19 cellular contexts compared by ENCODE assay signal in the genomic region with DNA sequence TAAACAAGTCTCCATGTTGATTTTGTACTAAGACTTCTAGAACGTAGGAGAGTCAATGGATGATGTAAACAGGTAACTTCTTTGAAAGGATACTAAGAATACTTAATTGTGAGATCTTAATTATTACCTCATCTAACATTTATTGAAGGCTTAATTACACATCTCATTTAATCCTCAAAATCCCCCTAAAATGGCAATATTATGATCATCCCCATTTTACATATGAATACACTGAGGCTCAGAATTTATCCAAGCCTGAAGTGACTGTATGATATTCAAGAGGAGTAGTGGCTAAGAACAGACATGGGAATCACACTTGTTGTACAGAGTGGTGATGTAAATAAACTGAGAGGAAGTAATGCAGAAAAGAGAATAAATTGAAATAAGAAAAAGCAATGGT. TPM values are rescaled to one million over a fixed set of nuclear protein-coding genes. Genes with fewer than 3 reads are reported as not detected.
DNase-seq lines count a peak whose midpoint lies in the region; ATAC-seq and TF ChIP-seq lines count a peak whose summit lies in the region.
"Had no signal": no experiment of that assay in that cellular context is flagged by ENCODE, and none has a peak within 500 bp of the region (broad histone marks: within the 10 kb centered on the region; RNA-seq: fewer than 3 reads in every experiment).

No MANE protein-coding gene starts in this region.

- ATAC-seq in activated CD4-positive, alpha-beta T cell treated with anti-CD3 and anti-CD28 coated beads for 36 hours = no peak
- ATAC-seq in CD4-positive, alpha-beta T cell (ENCODE audit: poor library complexity) = no peak
- no peak for ATAC-seq in T-cell (replicated peaks in 1 of 4)
- no peak for ATAC-seq in aorta (ENCODE audit: low FRiP score)
- ATAC-seq: heart left ventricle, psoas muscle had no signal

- POLR2A ChIA-PET in activated CD4-positive, alpha-beta T cell treated with anti-CD3 and anti-CD28 coated beads for 36 hours (lab: Charles Lee) = interaction anchor here (0.6 kb wide), 1 partner anchor 21 kb away, joined by 4 read pairs; no protein-coding TSS in a partner anchor
- POLR2A ChIA-PET in CD4-positive, alpha-beta T cell (lab: Charles Lee) = interaction anchor here (2.9 kb wide), 1 partner anchor 74 kb away, joined by 14 read pairs; the partner anchor contains the start of gene RANBP9
- POLR2A ChIA-PET in T-cell (lab: Charles Lee) (interaction anchor here in 1 of 2 donors (0.5 kb wide), 1 partner anchor 53 kb away, joined by 6 read pairs; no protein-coding TSS in a partner anchor), PC-9 (lab: Charles Lee; ENCODE audit: unreplicated experiment) (no interaction called here)

- TF ChIP-seq CTCF in CD4-positive, alpha-beta T cell (IDR thresholded peaks at IDR 0.05) = no peak
- TF ChIP-seq CTCF in endothelial cell (IDR thresholded peaks at IDR 0.05; ENCODE audit: unreplicated experiment) = no peak
- no peak for TF ChIP-seq CTCF in PC-9 (conservative IDR thresholded peaks at IDR 0.05)

- no peaks in the 10 kb centered on the region for H3K9me3 ChIP-seq in CD4-positive, alpha-beta T cell (ENCODE audit: control insufficient read depth, low read length)
- H3K9me3 ChIP-seq in PC-9 (ENCODE audit: insufficient read depth, low read depth) = no peaks in the 10 kb centered on the region
- H3K9me3 ChIP-seq in aorta (ENCODE audit: control insufficient read depth, low read length) = no peaks in the 10 kb centered on the region
- H3K9me3 ChIP-seq: heart left ventricle, psoas muscle, SK-N-SH had no signal

- H3K4me1 Mint-ChIP-seq in activated CD4-positive, alpha-beta T cell treated with anti-CD3 and anti-CD28 coated beads for 36 hours = peaks cover 46% of the 10 kb centered on the region
- H3K4me1 Mint-ChIP-seq in CD4-positive, alpha-beta T cell (ENCODE audit: low read depth) = peaks cover 40% of the 10 kb centered on the region
- H3K4me1 Mint-ChIP-seq in T-cell (peaks cover 29 to 38% (median 32%) of the 10 kb centered on the region in 3 donors), endothelial cell (ENCODE audit: unreplicated experiment) (peaks cover 38% of the 10 kb centered on the region)

- no peak overlapping the region for H3K4me2 ChIP-seq in PC-9
- H3K4me2 ChIP-seq: SK-N-SH had no signal

- H3K4me3 ChIP-seq in PC-9 = no peak overlapping the region
- H3K4me3 ChIP-seq in aorta (ENCODE audit: low read length in 2 of 2) = no peak overlapping the region
- H3K4me3 ChIP-seq: dorsolateral prefrontal cortex, heart left ventricle, psoas muscle had no signal

- H3K9me2 ChIP-seq in PC-9 (ENCODE audit: insufficient read depth) = no peaks in the 10 kb centered on the region
- H3K9me2 ChIP-seq: SK-N-SH had no signal

- BruUV-seq in PC-9 (replicated peaks; lab: Mats Ljungman, UMichigan) = no TSS peak

- 0 out of 2 replicates have a peak, but pooled peaks cover 6% of the 10 kb centered on the region for H3K79me2 ChIP-seq in PC-9 (ENCODE audit: low read depth)

- CTCF ChIA-PET in activated CD4-positive, alpha-beta T cell treated with anti-CD3 and anti-CD28 coated beads for 36 hours (lab: Charles Lee) = no interaction called here
- CTCF ChIA-PET in CD4-positive, alpha-beta T cell (lab: Charles Lee) = no interaction called here
- CTCF ChIA-PET in T-cell (lab: Charles Lee) = interaction anchor here in 1 of 2 donors (0.5 kb wide), 1 partner anchor 25 kb away, joined by 3 read pairs; no protein-coding TSS in a partner anchor
- CTCF ChIA-PET in PC-9 (lab: Charles Lee) = no interaction called here

- no peak overlapping the region for H3K27ac ChIP-seq in CD4-positive, alpha-beta T cell (ENCODE audit: low read depth, low read length)
- H3K27ac ChIP-seq in PC-9 (no peak overlapping the region), aorta (ENCODE audit: low read depth in 1 of 2, low read length in 2 of 2) (no peak overlapping the region)
- H3K27ac ChIP-seq: heart left ventricle, psoas muscle, VCaP had no signal

- H3K4me1 ChIP-seq in PC-9 (replicated peaks; ENCODE audit: insufficient read depth) (no peaks in the 10 kb centered on the region), aorta (ENCODE audit: control insufficient read depth in 1 of 2, insufficient read depth in 2 of 2, low read length in 2 of 2) (no peaks in the 10 kb centered on the region)
- H3K4me1 ChIP-seq: psoas muscle had no signal

- H3F3A ChIP-seq in PC-9 (ENCODE audit: insufficient read depth, low read depth) = peaks cover 28% of the 10 kb centered on the region; the same call in 1 of the 2 replicates

- no peaks in the 10 kb centered on the region for H3K27me3 Mint-ChIP-seq in activated CD4-positive, alpha-beta T cell treated with anti-CD3 and anti-CD28 coated beads for 36 hours
- no peaks in the 10 kb centered on the region for H3K27me3 Mint-ChIP-seq in CD4-positive, alpha-beta T cell
- H3K27me3 Mint-ChIP-seq in T-cell (no peaks in the 10 kb centered on the region), endothelial cell (ENCODE audit: unreplicated experiment) (peaks cover 1% of the 10 kb centered on the region)
- H3K27me3 Mint-ChIP-seq: IgD-negative memory B cell had no signal

- no peaks in the 10 kb centered on the region for H4K20me1 ChIP-seq in PC-9 (ENCODE audit: insufficient read depth)

- 82 to 94% methylated on average over 1 of the region's 1 CpG for WGBS in aorta, 2 donors

- H3K4me3 Mint-ChIP-seq in activated CD4-positive, alpha-beta T cell treated with anti-CD3 and anti-CD28 coated beads for 36 hours = no peak overlapping the region
- H3K4me3 Mint-ChIP-seq in CD4-positive, alpha-beta T cell = no peak overlapping the region
- no peak overlapping the region for H3K4me3 Mint-ChIP-seq in T-cell
- H3K4me3 Mint-ChIP-seq in endothelial cell (ENCODE audit: unreplicated experiment) = no peak overlapping the region
- H3K4me3 Mint-ChIP-seq: IgD-negative memory B cell had no signal

- peaks cover 33% of the 10 kb centered on the region for H3K36me3 Mint-ChIP-seq in activated CD4-positive, alpha-beta T cell treated with anti-CD3 and anti-CD28 coated beads for 36 hours (ENCODE audit: low read depth)
- H3K36me3 Mint-ChIP-seq in CD4-positive, alpha-beta T cell (ENCODE audit: low read depth) = peaks cover 82% of the 10 kb centered on the region
- H3K36me3 Mint-ChIP-seq in T-cell (peaks cover 47% of the 10 kb centered on the region), endothelial cell (ENCODE audit: low read depth, unreplicated experiment) (peaks cover 11% of the 10 kb centered on the region)

- H3K27ac Mint-ChIP-seq in activated CD4-positive, alpha-beta T cell treated with anti-CD3 and anti-CD28 coated beads for 36 hours = peak overlapping the region; percentile 18
- H3K27ac Mint-ChIP-seq in CD4-positive, alpha-beta T cell = peak overlapping the region; percentile 72
- H3K27ac Mint-ChIP-seq in T-cell = peak overlapping the region; percentile 50 to 74
- peak overlapping the region; percentile 90 for H3K27ac Mint-ChIP-seq in endothelial cell (ENCODE audit: unreplicated experiment)
- H3K27ac Mint-ChIP-seq: IgD-negative memory B cell had no signal

- no peaks in the 10 kb centered on the region for H3K9me3 Mint-ChIP-seq in activated CD4-positive, alpha-beta T cell treated with anti-CD3 and anti-CD28 coated beads for 36 hours (ENCODE audit: low read depth)
- no peaks in the 10 kb centered on the region for H3K9me3 Mint-ChIP-seq in CD4-positive, alpha-beta T cell
- no peaks in the 10 kb centered on the region for H3K9me3 Mint-ChIP-seq in T-cell
- no peaks in the 10 kb centered on the region for H3K9me3 Mint-ChIP-seq in endothelial cell (ENCODE audit: unreplicated experiment)
- H3K9me3 Mint-ChIP-seq: IgD-negative memory B cell had no signal

- peaks cover 27% of the 10 kb centered on the region for H3K36me3 ChIP-seq in PC-9 (ENCODE audit: low read depth)
- H3K36me3 ChIP-seq in aorta (ENCODE audit: control insufficient read depth in 1 of 2, insufficient read depth in 2 of 2, low read length in 1 of 2) = no peaks in the 10 kb centered on the region

- DNase-seq in activated CD4-positive, alpha-beta T cell treated with anti-CD3 and anti-CD28 coated beads for 36 hours = no peak
- no peak for DNase-seq in activated CD4-positive, alpha-beta T cell treated with anti-CD3 and anti-CD28 coated beads for 48 hours
- DNase-seq in CD4-positive, alpha-beta T cell = no peak
- no peak for DNase-seq in T-cell
- no peak for DNase-seq in endothelial cell (ENCODE audit: low spot score)
- no peak for DNase-seq in PC-9
- DNase-seq in hippocampal formation (lab: John Stamatoyannopoulos, UW) = no peak
- no peak for DNase-seq in aorta
- DNase-seq: 8988T, dorsolateral prefrontal cortex, H7, heart left ventricle, NCI-H1105, NCI-H1930, psoas muscle, SK-N-SH, trophoblast cell had no signal

- no peaks in the 10 kb centered on the region for H3K27me3 ChIP-seq in CD4-positive, alpha-beta T cell (ENCODE audit: control insufficient read depth, insufficient read depth, low read length)
- H3K27me3 ChIP-seq in PC-9 (ENCODE audit: insufficient read depth, low read depth) (no peaks in the 10 kb centered on the region), aorta (ENCODE audit: control insufficient read depth in 1 of 2, insufficient read depth in 2 of 2, low read length in 1 of 2) (no peaks in the 10 kb centered on the region)
- H3K27me3 ChIP-seq: dorsolateral prefrontal cortex, heart left ventricle had no signal

- intact Hi-C loops in activated CD4-positive, alpha-beta T cell treated with anti-CD3 and anti-CD28 coated beads for 36 hours (cut with DNase I, micrococcal nuclease) = no loop called here
- intact Hi-C loops in CD4-positive, alpha-beta T cell (cut with DNase I, micrococcal nuclease) = loop anchor here in 1 of 2 experiments (5.0 kb wide), 1 partner anchor 69 kb away; no protein-coding TSS in a partner anchor
- intact Hi-C loops in PC-9 (cut with micrococcal nuclease; ENCODE audit: unreplicated experiment) (loop anchor here (5.0 kb wide), 1 partner anchor 74 kb away; the partner anchor contains the start of gene RANBP9), aorta (cut with DNase I) (no loop called here)

- H2AFZ ChIP-seq in PC-9 = no peak overlapping the region

RNA-seq across cellular contexts. Expression of gene NOL7, which starts 22.9 kb away (rescaled TPM):
- total RNA-seq in activated CD4-positive, alpha-beta T cell treated with anti-CD3 and anti-CD28 coated beads for 36 hours = 10 to 100 TPM; 92.8 to 97.3 TPM
- 10 to 100 TPM; 65.5 to 67.6 TPM for total RNA-seq in CD4-positive, alpha-beta T cell
- total RNA-seq in T-cell = 10 to 100 TPM; 46.9 to 62.3 (median 59.3) TPM
- total RNA-seq in endothelial cell (ENCODE audit: unreplicated experiment) = 43.5 TPM
- 75.9 and 78.6 TPM in 2 replicates for total RNA-seq in PC-9 (2021)
- 10 to 100 TPM; 47.4 to 54.0 TPM for total RNA-seq in aorta
- polyA plus RNA-seq in aorta = 10 to 100 TPM; 63.1 to 70.0 TPM

Comparison
In these comparisons a context has a peak if more than half of its experiments do, and no peak if none do; other contexts are left out.
1. H3K27ac Mint-ChIP-seq: peak in every context shown above with its lines; median percentile 90 in endothelial cell; 72 in CD4-positive, alpha-beta T cell; 62 in T-cell; 18 in activated CD4-positive, alpha-beta T cell treated with anti-CD3 and anti-CD28 coated beads for 36 hours.